Comparison of ENCODE assay signal across 31 cellular contexts in genomic region chr6:71279740-71280139, GRCh38.
"Had no signal": no experiment of that assay in that cellular context is flagged by ENCODE, and none has a peak within 500 bp of the region (broad histone marks: within the 10 kb centered on the region; RNA-seq: fewer than 3 reads in every experiment).

No MANE protein-coding gene starts in this region.

- H3K27ac ChIP-seq: adrenal gland, body of pancreas, brain microvascular endothelial cell, breast epithelium, VCaP had no signal

- H3K9me3 ChIP-seq: adrenal gland, body of pancreas, breast epithelium had no signal

- H3K36me3 ChIP-seq: adrenal gland, brain microvascular endothelial cell, breast epithelium had no signal

- H3K27me3 ChIP-seq: adrenal gland, body of pancreas, brain microvascular endothelial cell, breast epithelium had no signal

- DNase-seq: activated B cell treated with CpG ODN at 0.5 μM for 24 hours; activated CD4-positive, alpha-beta memory T cell treated with anti-CD3 and anti-CD28 coated beads for 36 hours; activated CD4-positive, alpha-beta T cell treated with anti-CD3 and anti-CD28 coated beads for 4 hours; activated CD4-positive, alpha-beta T cell treated with anti-CD3 and anti-CD28 coated beads, Interleukin-2, amount 10 ng/mL, durations not matched to agents 24 days and 14 days; activated CD4-positive, alpha-beta T cell treated with anti-CD3 and anti-CD28 coated beads, Interleukin-2, amount 50 U/mL, for 1 hour; activated CD4-positive, alpha-beta T cell treated with anti-CD3 and anti-CD28 coated beads, Interleukin-2, amount 50 U/mL, for 4 hours; activated CD4-positive, CD25-positive, alpha-beta regulatory T cell treated with anti-CD3 and anti-CD28 coated beads, Interleukin-2, amount 50 U/mL, for 72 hours; activated CD8-positive, alpha-beta memory T cell treated with anti-CD3 and anti-CD28 coated beads, Interleukin-2, amount 50 U/mL, for 4 hours; activated CD8-positive, alpha-beta T cell treated with anti-CD3 and anti-CD28 coated beads for 36 hours; activated effector memory CD4-positive, alpha-beta T cell treated with anti-CD3 and anti-CD28 coated beads, Interleukin-2, amount 50 U/mL, for 16 hours; activated gamma-delta T cell treated with Interleukin-2 at 50 U/mL for 16 hours; activated naive CD4-positive, alpha-beta T cell; activated naive CD4-positive, alpha-beta T cell treated with anti-CD3 and anti-CD28 coated beads for 36 hours; activated naive CD4-positive, alpha-beta T cell treated with anti-CD3 and anti-CD28 coated beads, Interleukin-2, amount 50 U/mL, for 16 hours; activated naive CD8-positive, alpha-beta T cell treated with anti-CD3 and anti-CD28 coated beads for 36 hours; activated T-cell treated with anti-CD3 and anti-CD28 coated beads for 4 hours; activated T-cell treated with anti-CD3 and anti-CD28 coated beads, Interleukin-2, amount 50 U/mL, for 1 hour; activated T-cell treated with anti-CD3 and anti-CD28 coated beads, Interleukin-2, amount 50 U/mL, for 4 hours; activated T-cell treated with anti-CD3 and anti-CD28 coated beads, Interleukin-2, amount 50 U/mL, for 72 hours; adrenal gland; amniotic stem cell; aorta; body of pancreas; brain microvascular endothelial cell; central memory CD4-positive, alpha-beta T cell; T-helper 17 cell; T-helper 9 cell had no signal

- H3K4me3 ChIP-seq: adrenal gland, body of pancreas, breast epithelium had no signal

- H3K4me1 ChIP-seq: adrenal gland, body of pancreas, breast epithelium had no signal

- ATAC-seq: activated CD8-positive, alpha-beta T cell treated with anti-CD3 and anti-CD28 coated beads for 36 hours; activated naive CD4-positive, alpha-beta T cell treated with anti-CD3 and anti-CD28 coated beads, Interleukin-2, amount 50 U/mL, for 72 hours; activated T-cell treated with anti-CD3 and anti-CD28 coated beads, Interleukin-2, amount 50 U/mL, for 4 hours; activated T-cell treated with anti-CD3 and anti-CD28 coated beads, Interleukin-2, amount 50 U/mL, for 72 hours; activated T-helper 17 cell treated with anti-CD3 and anti-CD28 coated beads, Interleukin-2, amount 50 U/mL, for 72 hours; body of pancreas; T-helper 17 cell had no signal
